ENCODE assay signal across 25 cellular contexts in genomic region chr3:165464736-165465135, GRCh38.
A peak's percentile ranks its signal among the peaks of the same experiment; 100 is the strongest.
DNase-seq lines count a peak whose midpoint lies in the region; FAIRE-seq and TF ChIP-seq lines count a peak whose summit lies in the region.
"Had no signal": no experiment of that assay in that cellular context is flagged by ENCODE, and none has a peak within 500 bp of the region (broad histone marks: within the 10 kb centered on the region; RNA-seq: fewer than 3 reads in every experiment).

No MANE protein-coding gene starts in this region.

- FAIRE-seq in HTR-8/SVneo (lab: Jason Lieb, UNC), result no peak
- FAIRE-seq: D721Med, GM18507, K562 had no signal

- H3K9me3 ChIP-seq in AG04450 (ENCODE audit: control insufficient read depth, insufficient read depth, low read length), result no peaks in the 10 kb centered on the region
- H3K9me3 ChIP-seq: body of pancreas, HAP-1, mucosa of descending colon had no signal

- no peak overlapping the region for H3K27ac ChIP-seq in AG04450 (ENCODE audit: low read depth, low read length)
- H3K27ac ChIP-seq: body of pancreas, C4-2B, WERI-Rb-1 had no signal

- POLR2A ChIA-PET in AG04450 (lab: Yijun Ruan, JAX), result interaction anchor here (0.6 kb wide), 1 partner anchor 177 kb away, joined by 4 read pairs; no protein-coding TSS in a partner anchor

- CTCF ChIA-PET in AG04450 (lab: Charles Lee), result no interaction called here

- in situ Hi-C loops in astrocyte of the spinal cord (cut with HindIII; ENCODE audit: low sequenced_read_pairs), result no loop called here

- DNase-seq in AG04450 (ENCODE audit: low read depth, low spot score), result peak; percentile 44
- DNase-seq in HTR-8/SVneo (ENCODE audit: insufficient read length, low spot score), result peak; percentile 39
- peak; percentile 71 for DNase-seq in astrocyte of the spinal cord (ENCODE audit: low read depth, low spot score)
- DNase-seq in fibroblast of the aortic adventitia (ENCODE audit: low read depth), result peak; percentile 72
- DNase-seq in posterior vena cava (ENCODE audit: low spot score), result no peak
- no peak for DNase-seq in SKM-1 (lab: John Stamatoyannopoulos, UW; ENCODE audit: unreplicated experiment)
- DNase-seq in AML-193 (lab: John Stamatoyannopoulos, UW), result no peak
- no peak for DNase-seq in SK-N-DZ (ENCODE audit: low spot score)
- DNase-seq: activated CD4-positive, alpha-beta T cell treated with anti-CD3 and anti-CD28 coated beads, Interleukin-2, amount 10 ng/mL, durations not matched to agents 7 days and 5 days; activated CD8-positive, alpha-beta memory T cell treated with anti-CD3 and anti-CD28 coated beads, Interleukin-2, amount 10 ng/mL, durations not matched to agents 7 days and 5 days; activated naive CD4-positive, alpha-beta T cell treated with anti-CD3 and anti-CD28 coated beads, Interleukin-2, amount 50 U/mL, for 16 hours; body of pancreas; cortex of kidney; endodermal cell; hypothalamus; islet precursor cell; mucosa of descending colon; NCI-H187 treated with DMSO at 0.1 percent for 48 hours; NCI-H446; WERI-Rb-1 had no signal

- intact Hi-C loops in posterior vena cava (cut with DNase I), result loop anchor here in 1 of 2 donors (5.0 kb wide), 1 partner anchor 1428 kb away; no protein-coding TSS in a partner anchor

- no peak for TF ChIP-seq CTCF in AG04450 (IDR thresholded peaks at IDR 0.05; ENCODE audit: low read depth, low read length)
- no peak for TF ChIP-seq CTCF in astrocyte of the spinal cord (IDR thresholded peaks at IDR 0.05; ENCODE audit: low read depth, low read length)
- TF ChIP-seq CTCF in fibroblast of the aortic adventitia (IDR thresholded peaks at IDR 0.05; ENCODE audit: insufficient read depth, low read length), result no peak

- no peak overlapping the region for H3K4me3 ChIP-seq in AG04450 (ENCODE audit: low read depth, low read length)
- H3K4me3 ChIP-seq in astrocyte of the spinal cord (ENCODE audit: low read depth, low read length), result no peak overlapping the region
- H3K4me3 ChIP-seq in fibroblast of the aortic adventitia (ENCODE audit: low read depth, low read length), result no peak overlapping the region
- H3K4me3 ChIP-seq: body of pancreas, HAP-1, K562, mucosa of descending colon had no signal

- H3K27me3 ChIP-seq in AG04450 (ENCODE audit: control insufficient read depth, insufficient read depth, low read length), result no peaks in the 10 kb centered on the region
- H3K27me3 ChIP-seq: body of pancreas had no signal

Comparison
In these comparisons a context has a peak if more than half of its experiments do, and no peak if none do; other contexts are left out.
1. DNase-seq: peak in AG04450 (single experiment), HTR-8/SVneo (single experiment), astrocyte of the spinal cord (single experiment) and fibroblast of the aortic adventitia (single experiment); none in posterior vena cava (single experiment), SKM-1 (single experiment), AML-193 (0 of 2) and SK-N-DZ (single experiment).